ENCODE assay signal across 1 cellular context in the genomic region with DNA sequence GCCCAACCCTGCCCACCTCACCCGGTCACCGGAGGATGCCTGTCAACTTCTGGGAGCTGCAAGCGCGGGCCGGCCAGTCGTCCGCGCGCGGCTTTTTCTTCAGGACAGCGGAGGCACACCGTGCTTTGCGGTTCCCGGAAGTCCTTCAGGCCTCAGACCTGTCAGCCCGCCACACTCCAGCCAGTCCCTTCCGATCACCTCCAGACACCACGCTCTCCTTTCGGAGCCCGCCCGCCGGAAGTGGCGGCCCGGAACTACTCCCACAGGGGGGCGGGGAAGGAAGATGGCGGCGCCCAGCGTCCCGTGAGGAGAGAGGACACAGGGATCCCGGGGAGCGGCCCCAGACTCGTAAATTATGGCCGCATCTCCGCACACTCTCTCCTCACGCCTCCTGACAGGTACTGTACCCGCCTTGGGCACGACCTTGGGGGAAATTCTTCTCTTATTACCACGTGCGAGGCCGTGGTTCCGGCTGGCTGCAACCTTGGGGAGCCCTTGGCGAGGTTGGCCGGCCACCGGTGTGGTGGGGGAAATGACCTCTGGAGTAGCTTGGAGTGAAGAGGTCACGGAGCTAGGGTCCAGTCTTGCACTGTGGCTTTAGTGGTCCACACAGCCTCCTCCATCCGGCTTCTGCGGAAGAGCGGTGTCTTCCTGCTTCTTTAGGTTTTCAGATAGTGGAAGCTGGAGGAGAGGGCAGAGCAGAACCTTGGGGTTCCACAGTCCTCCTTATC.
TF ChIP-seq lines count a peak whose summit lies in the region.

A gene (plus strand): TSS at position 254 of the 731 bp plus-strand sequence. CDS start 102 bp downstream, at position 356.

TF ChIP-seq in H1, 55 proteins besides CTCF, POLR2A, EP300 and RAD21:
- TF ChIP-seq GABPA (IDR thresholded peaks at IDR 0.05; ENCODE audit: borderline replicate concordance, insufficient read depth, low read length) (peak; percentile 94), RFX5 (IDR thresholded peaks at IDR 0.05; ENCODE audit: borderline replicate concordance, low read depth, low read length) (no peak), FOSL1 (IDR thresholded peaks at IDR 0.05; ENCODE audit: insufficient read depth, low read depth, low read length) (no peak), JUN (IDR thresholded peaks at IDR 0.05; ENCODE audit: low read depth, low read length) (no peak), TBP (IDR thresholded peaks at IDR 0.05; ENCODE audit: low read depth, low read length) (peak; percentile 89), CEBPB (IDR thresholded peaks at IDR 0.05; ENCODE audit: low read depth, low read length) (no peak), TAF7 (optimal IDR thresholded peaks at IDR 0.05; ENCODE audit: borderline replicate concordance, low read depth, low read length) (peak; percentile 87), NRF1 (IDR thresholded peaks at IDR 0.05; ENCODE audit: low read depth, low read length) (no peak), BACH1 (IDR thresholded peaks at IDR 0.05; ENCODE audit: low read length) (no peak), SP4 (IDR thresholded peaks at IDR 0.05; ENCODE audit: low read length) (no peak; the same call in 1 of the 2 replicates), TCF12 (IDR thresholded peaks at IDR 0.05; ENCODE audit: low read depth, low read length) (no peak), RXRA (IDR thresholded peaks at IDR 0.05; ENCODE audit: insufficient read depth, low read depth, low read length) (no peak), CBX5 (IDR thresholded peaks at IDR 0.05; ENCODE audit: low read depth, low read length) (no peak), KDM5A (IDR thresholded peaks at IDR 0.05; ENCODE audit: low read length) (peak; percentile 93), ASH2L (IDR thresholded peaks at IDR 0.05; ENCODE audit: low read length) (peak; percentile 89), SIN3A (conservative IDR thresholded peaks at IDR 0.05 in 1 of 2, IDR thresholded peaks at IDR 0.05 in 1 of 2; ENCODE audit: low read depth in 1 of 2, low read length in 2 of 2) (peak in 1 of 2 experiments; percentile 96; a peak in 2 of 4 replicates), YY1 (IDR thresholded peaks at IDR 0.05; ENCODE audit: low read depth, low read length) (peak; percentile 98), ZNF274 (IDR thresholded peaks at IDR 0.05; ENCODE audit: borderline replicate concordance, extremely low read depth, low read length) (no peak), RBBP5 (IDR thresholded peaks at IDR 0.05; ENCODE audit: borderline replicate concordance, low read depth, low read length) (peak; percentile 61; the same call in 1 of the 2 replicates), POU5F1 (IDR thresholded peaks at IDR 0.05; ENCODE audit: low read depth, low read length) (no peak), SIRT6 (IDR thresholded peaks at IDR 0.05; ENCODE audit: low read length) (no peak), MAFK (IDR thresholded peaks at IDR 0.05; ENCODE audit: low read depth, low read length) (no peak), KDM4A (IDR thresholded peaks at IDR 0.05; ENCODE audit: low read depth, low read length, severe bottlenecking) (peak; percentile 54), JUND (IDR thresholded peaks at IDR 0.05; ENCODE audit: low read length) (no peak; the same call in 1 of the 2 replicates), SP2 (IDR thresholded peaks at IDR 0.05; ENCODE audit: low read length) (no peak), BRCA1 (IDR thresholded peaks at IDR 0.05; ENCODE audit: low read depth, low read length) (no peak), BCL11A (IDR thresholded peaks at IDR 0.05; ENCODE audit: low read depth in 2 of 2, low read length in 2 of 2) (no peak), CTBP2 (IDR thresholded peaks at IDR 0.05; ENCODE audit: borderline replicate concordance, insufficient read depth, insufficient read length, low read length) (no peak), SRF (IDR thresholded peaks at IDR 0.05; ENCODE audit: low read depth, low read length) (no peak), EGR1 (IDR thresholded peaks at IDR 0.05; ENCODE audit: borderline replicate concordance, low read depth, low read length) (no peak), NANOG (IDR thresholded peaks at IDR 0.05; ENCODE audit: insufficient read depth, low read depth, low read length, poor library complexity, severe bottlenecking) (no peak), SAP30 (IDR thresholded peaks at IDR 0.05; ENCODE audit: insufficient read depth, insufficient replicate concordance, low read length) (peak; percentile 80), CHD1 (IDR thresholded peaks at IDR 0.05; ENCODE audit: low read depth, low read length) (no peak), HDAC2 (IDR thresholded peaks at IDR 0.05; ENCODE audit: borderline replicate concordance in 1 of 2, low read depth in 2 of 2, low read length in 2 of 2) (peak in 1 of 2 experiments; percentile 69; a peak in 2 of 4 replicates), TEAD4 (IDR thresholded peaks at IDR 0.05; ENCODE audit: low read depth, low read length) (no peak), TAF1 (IDR thresholded peaks at IDR 0.05; ENCODE audit: low read depth, low read length) (peak; percentile 96), CBX8 (IDR thresholded peaks at IDR 0.05; ENCODE audit: borderline replicate concordance, low read depth, low read length) (no peak), RNF2 (IDR thresholded peaks at IDR 0.05; ENCODE audit: borderline replicate concordance, low read depth, low read length, missing control alignments, poor library complexity, severe bottlenecking) (no peak), POLR2AphosphoS5 (IDR thresholded peaks at IDR 0.05; ENCODE audit: low read depth, low read length) (peak; percentile 84), CREB1 (IDR thresholded peaks at IDR 0.05) (peak; percentile 87), SP1 (IDR thresholded peaks at IDR 0.05; ENCODE audit: low read depth, low read length) (no peak), SIX5 (IDR thresholded peaks at IDR 0.05; ENCODE audit: low read depth, low read length) (no peak), PHF8 (conservative IDR thresholded peaks at IDR 0.05; ENCODE audit: low read depth, low read length) (peak; percentile 100), EZH2 (IDR thresholded peaks at IDR 0.05; ENCODE audit: low read depth, low read length, severe bottlenecking) (no peak), SUZ12 (IDR thresholded peaks at IDR 0.05; ENCODE audit: low read length) (no peak), GTF2F1 (IDR thresholded peaks at IDR 0.05; ENCODE audit: borderline replicate concordance, low read depth, low read length) (no peak), KDM1A (IDR thresholded peaks at IDR 0.05; ENCODE audit: borderline replicate concordance, low read length) (no peak), CHD2 (IDR thresholded peaks at IDR 0.05; ENCODE audit: low read length) (peak; percentile 31), HDAC6 (IDR thresholded peaks at IDR 0.05; ENCODE audit: low read depth, low read length) (no peak)
- TF ChIP-seq, protein P1, sequence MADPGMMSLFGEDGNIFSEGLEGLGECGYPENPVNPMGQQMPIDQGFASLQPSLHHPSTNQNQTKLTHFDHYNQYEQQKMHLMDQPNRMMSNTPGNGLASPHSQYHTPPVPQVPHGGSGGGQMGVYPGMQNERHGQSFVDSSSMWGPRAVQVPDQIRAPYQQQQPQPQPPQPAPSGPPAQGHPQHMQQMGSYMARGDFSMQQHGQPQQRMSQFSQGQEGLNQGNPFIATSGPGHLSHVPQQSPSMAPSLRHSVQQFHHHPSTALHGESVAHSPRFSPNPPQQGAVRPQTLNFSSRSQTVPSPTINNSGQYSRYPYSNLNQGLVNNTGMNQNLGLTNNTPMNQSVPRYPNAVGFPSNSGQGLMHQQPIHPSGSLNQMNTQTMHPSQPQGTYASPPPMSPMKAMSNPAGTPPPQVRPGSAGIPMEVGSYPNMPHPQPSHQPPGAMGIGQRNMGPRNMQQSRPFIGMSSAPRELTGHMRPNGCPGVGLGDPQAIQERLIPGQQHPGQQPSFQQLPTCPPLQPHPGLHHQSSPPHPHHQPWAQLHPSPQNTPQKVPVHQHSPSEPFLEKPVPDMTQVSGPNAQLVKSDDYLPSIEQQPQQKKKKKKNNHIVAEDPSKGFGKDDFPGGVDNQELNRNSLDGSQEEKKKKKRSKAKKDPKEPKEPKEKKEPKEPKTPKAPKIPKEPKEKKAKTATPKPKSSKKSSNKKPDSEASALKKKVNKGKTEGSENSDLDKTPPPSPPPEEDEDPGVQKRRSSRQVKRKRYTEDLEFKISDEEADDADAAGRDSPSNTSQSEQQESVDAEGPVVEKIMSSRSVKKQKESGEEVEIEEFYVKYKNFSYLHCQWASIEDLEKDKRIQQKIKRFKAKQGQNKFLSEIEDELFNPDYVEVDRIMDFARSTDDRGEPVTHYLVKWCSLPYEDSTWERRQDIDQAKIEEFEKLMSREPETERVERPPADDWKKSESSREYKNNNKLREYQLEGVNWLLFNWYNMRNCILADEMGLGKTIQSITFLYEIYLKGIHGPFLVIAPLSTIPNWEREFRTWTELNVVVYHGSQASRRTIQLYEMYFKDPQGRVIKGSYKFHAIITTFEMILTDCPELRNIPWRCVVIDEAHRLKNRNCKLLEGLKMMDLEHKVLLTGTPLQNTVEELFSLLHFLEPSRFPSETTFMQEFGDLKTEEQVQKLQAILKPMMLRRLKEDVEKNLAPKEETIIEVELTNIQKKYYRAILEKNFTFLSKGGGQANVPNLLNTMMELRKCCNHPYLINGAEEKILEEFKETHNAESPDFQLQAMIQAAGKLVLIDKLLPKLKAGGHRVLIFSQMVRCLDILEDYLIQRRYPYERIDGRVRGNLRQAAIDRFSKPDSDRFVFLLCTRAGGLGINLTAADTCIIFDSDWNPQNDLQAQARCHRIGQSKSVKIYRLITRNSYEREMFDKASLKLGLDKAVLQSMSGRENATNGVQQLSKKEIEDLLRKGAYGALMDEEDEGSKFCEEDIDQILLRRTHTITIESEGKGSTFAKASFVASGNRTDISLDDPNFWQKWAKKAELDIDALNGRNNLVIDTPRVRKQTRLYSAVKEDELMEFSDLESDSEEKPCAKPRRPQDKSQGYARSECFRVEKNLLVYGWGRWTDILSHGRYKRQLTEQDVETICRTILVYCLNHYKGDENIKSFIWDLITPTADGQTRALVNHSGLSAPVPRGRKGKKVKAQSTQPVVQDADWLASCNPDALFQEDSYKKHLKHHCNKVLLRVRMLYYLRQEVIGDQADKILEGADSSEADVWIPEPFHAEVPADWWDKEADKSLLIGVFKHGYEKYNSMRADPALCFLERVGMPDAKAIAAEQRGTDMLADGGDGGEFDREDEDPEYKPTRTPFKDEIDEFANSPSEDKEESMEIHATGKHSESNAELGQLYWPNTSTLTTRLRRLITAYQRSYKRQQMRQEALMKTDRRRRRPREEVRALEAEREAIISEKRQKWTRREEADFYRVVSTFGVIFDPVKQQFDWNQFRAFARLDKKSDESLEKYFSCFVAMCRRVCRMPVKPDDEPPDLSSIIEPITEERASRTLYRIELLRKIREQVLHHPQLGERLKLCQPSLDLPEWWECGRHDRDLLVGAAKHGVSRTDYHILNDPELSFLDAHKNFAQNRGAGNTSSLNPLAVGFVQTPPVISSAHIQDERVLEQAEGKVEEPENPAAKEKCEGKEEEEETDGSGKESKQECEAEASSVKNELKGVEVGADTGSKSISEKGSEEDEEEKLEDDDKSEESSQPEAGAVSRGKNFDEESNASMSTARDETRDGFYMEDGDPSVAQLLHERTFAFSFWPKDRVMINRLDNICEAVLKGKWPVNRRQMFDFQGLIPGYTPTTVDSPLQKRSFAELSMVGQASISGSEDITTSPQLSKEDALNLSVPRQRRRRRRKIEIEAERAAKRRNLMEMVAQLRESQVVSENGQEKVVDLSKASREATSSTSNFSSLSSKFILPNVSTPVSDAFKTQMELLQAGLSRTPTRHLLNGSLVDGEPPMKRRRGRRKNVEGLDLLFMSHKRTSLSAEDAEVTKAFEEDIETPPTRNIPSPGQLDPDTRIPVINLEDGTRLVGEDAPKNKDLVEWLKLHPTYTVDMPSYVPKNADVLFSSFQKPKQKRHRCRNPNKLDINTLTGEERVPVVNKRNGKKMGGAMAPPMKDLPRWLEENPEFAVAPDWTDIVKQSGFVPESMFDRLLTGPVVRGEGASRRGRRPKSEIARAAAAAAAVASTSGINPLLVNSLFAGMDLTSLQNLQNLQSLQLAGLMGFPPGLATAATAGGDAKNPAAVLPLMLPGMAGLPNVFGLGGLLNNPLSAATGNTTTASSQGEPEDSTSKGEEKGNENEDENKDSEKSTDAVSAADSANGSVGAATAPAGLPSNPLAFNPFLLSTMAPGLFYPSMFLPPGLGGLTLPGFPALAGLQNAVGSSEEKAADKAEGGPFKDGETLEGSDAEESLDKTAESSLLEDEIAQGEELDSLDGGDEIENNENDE (IDR thresholded peaks at IDR 0.05; ENCODE audit: insufficient replicate concordance, low read length): no peak
- TF ChIP-seq, protein P2, sequence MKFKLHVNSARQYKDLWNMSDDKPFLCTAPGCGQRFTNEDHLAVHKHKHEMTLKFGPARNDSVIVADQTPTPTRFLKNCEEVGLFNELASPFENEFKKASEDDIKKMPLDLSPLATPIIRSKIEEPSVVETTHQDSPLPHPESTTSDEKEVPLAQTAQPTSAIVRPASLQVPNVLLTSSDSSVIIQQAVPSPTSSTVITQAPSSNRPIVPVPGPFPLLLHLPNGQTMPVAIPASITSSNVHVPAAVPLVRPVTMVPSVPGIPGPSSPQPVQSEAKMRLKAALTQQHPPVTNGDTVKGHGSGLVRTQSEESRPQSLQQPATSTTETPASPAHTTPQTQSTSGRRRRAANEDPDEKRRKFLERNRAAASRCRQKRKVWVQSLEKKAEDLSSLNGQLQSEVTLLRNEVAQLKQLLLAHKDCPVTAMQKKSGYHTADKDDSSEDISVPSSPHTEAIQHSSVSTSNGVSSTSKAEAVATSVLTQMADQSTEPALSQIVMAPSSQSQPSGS (IDR thresholded peaks at IDR 0.05; ENCODE audit: low read length): no peak
- TF ChIP-seq, protein P3, sequence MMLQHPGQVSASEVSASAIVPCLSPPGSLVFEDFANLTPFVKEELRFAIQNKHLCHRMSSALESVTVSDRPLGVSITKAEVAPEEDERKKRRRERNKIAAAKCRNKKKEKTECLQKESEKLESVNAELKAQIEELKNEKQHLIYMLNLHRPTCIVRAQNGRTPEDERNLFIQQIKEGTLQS (IDR thresholded peaks at IDR 0.05; ENCODE audit: insufficient read depth, low read depth, low read length): no peak
- TF ChIP-seq, protein P4, sequence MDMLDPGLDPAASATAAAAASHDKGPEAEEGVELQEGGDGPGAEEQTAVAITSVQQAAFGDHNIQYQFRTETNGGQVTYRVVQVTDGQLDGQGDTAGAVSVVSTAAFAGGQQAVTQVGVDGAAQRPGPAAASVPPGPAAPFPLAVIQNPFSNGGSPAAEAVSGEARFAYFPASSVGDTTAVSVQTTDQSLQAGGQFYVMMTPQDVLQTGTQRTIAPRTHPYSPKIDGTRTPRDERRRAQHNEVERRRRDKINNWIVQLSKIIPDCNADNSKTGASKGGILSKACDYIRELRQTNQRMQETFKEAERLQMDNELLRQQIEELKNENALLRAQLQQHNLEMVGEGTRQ (IDR thresholded peaks at IDR 0.05; ENCODE audit: low read length): no peak
- TF ChIP-seq, protein P5, sequence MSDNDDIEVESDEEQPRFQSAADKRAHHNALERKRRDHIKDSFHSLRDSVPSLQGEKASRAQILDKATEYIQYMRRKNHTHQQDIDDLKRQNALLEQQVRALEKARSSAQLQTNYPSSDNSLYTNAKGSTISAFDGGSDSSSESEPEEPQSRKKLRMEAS (IDR thresholded peaks at IDR 0.05): peak; percentile 76
- TF ChIP-seq, protein P6, sequence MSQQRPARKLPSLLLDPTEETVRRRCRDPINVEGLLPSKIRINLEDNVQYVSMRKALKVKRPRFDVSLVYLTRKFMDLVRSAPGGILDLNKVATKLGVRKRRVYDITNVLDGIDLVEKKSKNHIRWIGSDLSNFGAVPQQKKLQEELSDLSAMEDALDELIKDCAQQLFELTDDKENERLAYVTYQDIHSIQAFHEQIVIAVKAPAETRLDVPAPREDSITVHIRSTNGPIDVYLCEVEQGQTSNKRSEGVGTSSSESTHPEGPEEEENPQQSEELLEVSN (IDR thresholded peaks at IDR 0.05): peak; percentile 64
